ENCODE assay signal across 2 cellular contexts in the genomic region with DNA sequence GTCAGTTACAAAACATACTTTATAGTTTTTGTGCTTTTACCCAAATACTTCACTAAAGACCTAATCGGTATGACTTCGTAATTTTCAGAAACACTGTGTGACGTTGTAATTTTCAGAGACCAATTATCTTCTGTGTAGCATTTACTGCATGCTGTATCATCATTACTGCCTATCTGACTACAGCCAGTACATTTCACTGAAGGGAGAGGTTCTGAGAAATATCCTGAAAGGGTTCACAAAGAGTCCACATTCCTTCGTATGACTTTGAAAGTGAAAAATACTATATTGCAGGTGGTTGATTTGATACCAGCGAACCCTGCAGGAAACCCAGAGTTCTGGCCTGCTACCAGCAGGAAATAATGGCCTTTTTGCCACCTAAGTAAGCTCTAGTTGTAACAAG.
TF ChIP-seq lines count a peak whose summit lies in the region.

No MANE protein-coding gene starts in this region.

TF ChIP-seq in IMR-90, 13 proteins besides CTCF, POLR2A, EP300 and RAD21:
- TF ChIP-seq SMC3 (IDR thresholded peaks at IDR 0.05; ENCODE audit: low read depth, low read length) (0 out of 2 replicates have a peak, but pooled peaks have one; percentile 5), RCOR1 (IDR thresholded peaks at IDR 0.05; ENCODE audit: insufficient replicate concordance, low read length) (no peak), RFX5 (IDR thresholded peaks at IDR 0.05; ENCODE audit: low read depth, low read length) (no peak)

TF ChIP-seq in H1, 55 proteins besides CTCF, POLR2A, EP300 and RAD21:
- TF ChIP-seq CBX8 (IDR thresholded peaks at IDR 0.05; ENCODE audit: borderline replicate concordance, low read depth, low read length) (no peak), EZH2 (IDR thresholded peaks at IDR 0.05; ENCODE audit: low read depth, low read length, severe bottlenecking) (no peak), CBX5 (IDR thresholded peaks at IDR 0.05; ENCODE audit: low read depth, low read length) (no peak), SAP30 (IDR thresholded peaks at IDR 0.05; ENCODE audit: insufficient read depth, insufficient replicate concordance, low read length) (no peak)
- TF ChIP-seq, protein P1, sequence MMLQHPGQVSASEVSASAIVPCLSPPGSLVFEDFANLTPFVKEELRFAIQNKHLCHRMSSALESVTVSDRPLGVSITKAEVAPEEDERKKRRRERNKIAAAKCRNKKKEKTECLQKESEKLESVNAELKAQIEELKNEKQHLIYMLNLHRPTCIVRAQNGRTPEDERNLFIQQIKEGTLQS (IDR thresholded peaks at IDR 0.05; ENCODE audit: insufficient read depth, low read depth, low read length), result no peak
